ENCODE assay signal across 29 cellular contexts in the genomic region with DNA sequence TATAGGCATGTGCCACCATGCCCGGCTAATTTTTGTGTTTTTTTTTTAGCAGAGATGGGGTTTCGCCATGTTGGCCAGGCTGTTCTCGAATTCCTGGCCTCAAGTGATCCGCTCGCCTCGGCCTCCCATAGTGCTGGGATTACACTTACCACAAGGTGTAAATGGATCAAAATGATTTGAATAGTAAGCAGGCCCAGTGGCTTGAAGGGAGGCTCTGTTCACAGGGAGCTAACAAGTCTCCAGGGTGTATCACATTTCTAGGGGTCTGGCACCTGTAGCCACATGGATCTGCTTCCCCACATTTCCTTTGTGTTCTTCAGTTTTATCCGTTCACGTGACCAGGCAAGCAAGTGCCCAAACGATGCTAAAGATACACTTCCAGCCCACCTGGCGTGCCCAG. TPM values are rescaled to one million over a fixed set of nuclear protein-coding genes. Genes with fewer than 3 reads are reported as not detected.
"Had no signal": no experiment of that assay in that cellular context is flagged by ENCODE, and none has a peak within 500 bp of the region (broad histone marks: within the 10 kb centered on the region; RNA-seq: fewer than 3 reads in every experiment).

No MANE protein-coding gene starts in this region.

- H3K27ac ChIP-seq: colonic mucosa, esophagus squamous epithelium, gastrocnemius medialis, left ventricle myocardium inferior, parathyroid adenoma, right lobe of liver, skin epidermis, testis, vagina had no signal

- H3K27me3 Mint-ChIP-seq: activated B cell treated with CpG ODN at 0.5 μM for 24 hours; activated CD4-positive, alpha-beta T cell treated with anti-CD3 and anti-CD28 coated beads for 36 hours; activated naive CD8-positive, alpha-beta T cell treated with anti-CD3 and anti-CD28 coated beads, Interleukin-2, amount 10 ng/mL, durations not matched to agents 7 days and 5 days; effector memory CD8-positive, alpha-beta T cell; type B pancreatic cell had no signal

- H3K9me3 Mint-ChIP-seq: activated B cell treated with CpG ODN at 0.5 μM for 24 hours; activated naive CD4-positive, alpha-beta T cell treated with anti-CD3 and anti-CD28 coated beads for 36 hours; activated naive CD8-positive, alpha-beta T cell treated with anti-CD3 and anti-CD28 coated beads, Interleukin-2, amount 10 ng/mL, durations not matched to agents 7 days and 5 days; activated T-cell treated with anti-CD3 and anti-CD28 coated beads, Interleukin-2, amount 50 U/mL, for 72 hours; effector memory CD8-positive, alpha-beta T cell; natural killer cell; stimulated activated effector memory CD8-positive, alpha-beta T cell treated with anti-CD3 and anti-CD28 coated beads, Interleukin-12 subunit alpha, Interleukin-12 subunit beta, amount 100 ng/mL, for 72 hours; type B pancreatic cell had no signal

- H3K79me2 ChIP-seq: parathyroid adenoma had no signal

- H3K9ac ChIP-seq: parathyroid adenoma had no signal

- H3K9me3 ChIP-seq: colonic mucosa, esophagus squamous epithelium, gastrocnemius medialis, left ventricle myocardium inferior, right lobe of liver, testis, vagina had no signal

- FAIRE-seq: bronchial epithelial cell had no signal

- H3K4me3 ChIP-seq: colonic mucosa, esophagus squamous epithelium, gastrocnemius medialis, left ventricle myocardium inferior, right lobe of liver, skin epidermis, testis, vagina had no signal

- ATAC-seq: activated CD4-positive, alpha-beta T cell treated with anti-CD3 and anti-CD28 coated beads for 36 hours; activated T-cell treated with anti-CD3 and anti-CD28 coated beads, Interleukin-2, amount 50 U/mL, for 72 hours; effector memory CD8-positive, alpha-beta T cell; gastrocnemius medialis; natural killer cell; right lobe of liver; stimulated activated effector memory CD8-positive, alpha-beta T cell treated with anti-CD3 and anti-CD28 coated beads, Interleukin-12 subunit alpha, Interleukin-12 subunit beta, amount 100 ng/mL, for 72 hours had no signal

- H2AFZ ChIP-seq: parathyroid adenoma had no signal

- H3K4me1 ChIP-seq: colonic mucosa, parathyroid adenoma, right lobe of liver had no signal

- H3K27ac Mint-ChIP-seq: activated B cell treated with CpG ODN at 0.5 μM for 24 hours; activated CD4-positive, alpha-beta T cell treated with anti-CD3 and anti-CD28 coated beads for 36 hours; activated naive CD4-positive, alpha-beta T cell treated with anti-CD3 and anti-CD28 coated beads for 36 hours; activated naive CD8-positive, alpha-beta T cell treated with anti-CD3 and anti-CD28 coated beads, Interleukin-2, amount 10 ng/mL, durations not matched to agents 7 days and 5 days; activated T-cell treated with anti-CD3 and anti-CD28 coated beads, Interleukin-2, amount 50 U/mL, for 72 hours; type B pancreatic cell had no signal

- H3K36me3 ChIP-seq: colonic mucosa, gastrocnemius medialis, right lobe of liver, vagina had no signal

- H3K4me3 Mint-ChIP-seq: activated B cell treated with CpG ODN at 0.5 μM for 24 hours; activated CD4-positive, alpha-beta T cell treated with anti-CD3 and anti-CD28 coated beads for 36 hours; activated naive CD4-positive, alpha-beta T cell treated with anti-CD3 and anti-CD28 coated beads for 36 hours; activated naive CD8-positive, alpha-beta T cell treated with anti-CD3 and anti-CD28 coated beads, Interleukin-2, amount 10 ng/mL, durations not matched to agents 7 days and 5 days; activated T-cell treated with anti-CD3 and anti-CD28 coated beads, Interleukin-2, amount 50 U/mL, for 72 hours; effector memory CD8-positive, alpha-beta T cell; natural killer cell; stimulated activated effector memory CD8-positive, alpha-beta T cell treated with anti-CD3 and anti-CD28 coated beads, Interleukin-12 subunit alpha, Interleukin-12 subunit beta, amount 100 ng/mL, for 72 hours had no signal

- H3K27me3 ChIP-seq: colonic mucosa, dorsolateral prefrontal cortex, esophagus squamous epithelium, right lobe of liver, testis, vagina had no signal

- H3K36me3 Mint-ChIP-seq: natural killer cell, type B pancreatic cell had no signal

- DNase-seq: activated B cell treated with CpG ODN at 0.5 μM for 24 hours; activated CD4-positive, alpha-beta T cell treated with anti-CD3 and anti-CD28 coated beads for 36 hours; activated CD4-positive, alpha-beta T cell treated with anti-CD3 and anti-CD28 coated beads, Interleukin-2, amount 50 U/mL, for 4 hours; activated CD8-positive, alpha-beta memory T cell treated with anti-CD3 and anti-CD28 coated beads, Interleukin-2, amount 50 U/mL, for 48 hours; activated effector memory CD4-positive, alpha-beta T cell treated with Interleukin-2 at 50 U/mL for 16 hours; activated naive CD4-positive, alpha-beta T cell treated with anti-CD3 and anti-CD28 coated beads for 36 hours; activated naive CD8-positive, alpha-beta T cell treated with anti-CD3 and anti-CD28 coated beads, Interleukin-2, amount 10 ng/mL, durations not matched to agents 7 days and 5 days; activated T-cell treated with anti-CD3 and anti-CD28 coated beads, Interleukin-2, amount 50 U/mL, for 72 hours; amniotic stem cell; colonic mucosa; effector memory CD8-positive, alpha-beta T cell; esophagus squamous epithelium; gastrocnemius medialis; left ventricle myocardium inferior; midbrain; natural killer cell; right lobe of liver; stimulated activated CD4-positive, alpha-beta T cell treated with anti-CD3 and anti-CD28 coated beads, Interleukin-1b, Interleukin-23, amount 100 ng/mL, for 48 hours; T-helper 9 cell; testis had no signal

RNA-seq across cellular contexts. Expression of a gene that starts 13.5 kb away (rescaled TPM):
- total RNA-seq: activated CD4-positive, alpha-beta T cell treated with anti-CD3 and anti-CD28 coated beads for 36 hours; activated CD8-positive, alpha-beta memory T cell treated with anti-CD3 and anti-CD28 coated beads for 36 hours; activated naive CD4-positive, alpha-beta T cell treated with anti-CD3 and anti-CD28 coated beads for 36 hours; activated naive CD8-positive, alpha-beta T cell treated with anti-CD3 and anti-CD28 coated beads, Interleukin-2, amount 10 ng/mL, durations not matched to agents 7 days and 5 days; bronchial epithelial cell; gastrocnemius medialis; lung microvascular endothelial cell; right lobe of liver had no signal

RNA-seq across cellular contexts. Expression of a gene that starts 39.2 kb away (rescaled TPM):
- total RNA-seq: activated B cell treated with CpG ODN at 0.5 μM for 24 hours; activated CD4-positive, alpha-beta T cell treated with anti-CD3 and anti-CD28 coated beads for 36 hours; activated CD8-positive, alpha-beta memory T cell treated with anti-CD3 and anti-CD28 coated beads for 36 hours; activated naive CD4-positive, alpha-beta T cell treated with anti-CD3 and anti-CD28 coated beads for 36 hours; activated naive CD8-positive, alpha-beta T cell treated with anti-CD3 and anti-CD28 coated beads, Interleukin-2, amount 10 ng/mL, durations not matched to agents 7 days and 5 days; activated T-cell treated with anti-CD3 and anti-CD28 coated beads, Interleukin-2, amount 50 U/mL, for 72 hours; colonic mucosa; dorsolateral prefrontal cortex; gastrocnemius medialis; left ventricle myocardium inferior; lung microvascular endothelial cell; natural killer cell; testis had no signal
